Comparison of ENCODE assay signal across 25 cellular contexts in the genomic region with DNA sequence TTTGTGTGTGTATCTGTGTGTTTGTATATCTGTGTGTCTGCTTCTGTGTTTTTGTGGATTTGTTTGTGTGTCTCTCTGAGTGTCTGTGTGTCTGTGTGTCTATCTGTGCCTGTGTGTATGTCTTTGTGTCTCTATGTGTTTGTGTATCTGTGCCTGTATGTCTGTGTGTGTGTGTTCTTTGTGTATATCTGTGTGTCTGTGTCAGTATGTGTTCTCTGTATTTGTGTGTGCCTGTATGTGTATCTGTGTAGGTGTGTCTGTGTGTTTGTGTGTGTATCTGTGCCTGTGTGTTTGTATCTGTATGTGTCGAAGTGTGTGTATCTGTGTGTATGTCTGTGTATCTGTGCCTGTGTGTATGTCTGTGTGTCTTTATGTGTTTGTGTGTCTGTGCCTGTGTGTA.
"Had no signal": no experiment of that assay in that cellular context is flagged by ENCODE, and none has a peak within 500 bp of the region (broad histone marks: within the 10 kb centered on the region; RNA-seq: fewer than 3 reads in every experiment).

No MANE protein-coding gene starts in this region.

- DNase-seq: colonic mucosa; cortex of kidney; effector CD8-positive, alpha-beta T cell; effector memory CD8-positive, alpha-beta T cell; erythroblast; esophagus squamous epithelium; foreskin fibroblast; foreskin melanocyte; gastrocnemius medialis; glutamatergic neuron; head of caudate nucleus; heart right ventricle; hippocampal formation; left cardiac atrium; left lung; left ventricle myocardium superior; lower lobe of right lung; mesenchymal stem cell; mucosa of descending colon; naive B cell had no signal

- ATAC-seq: effector memory CD8-positive, alpha-beta T cell; esophagus mucosa; gastrocnemius medialis; heart right ventricle; left cardiac atrium; left lung; left ventricle myocardium superior; lower lobe of right lung; mucosa of descending colon had no signal

- H3K9me3 ChIP-seq: colonic mucosa had no signal

- H3K36me3 ChIP-seq: colonic mucosa, esophagus squamous epithelium, gastrocnemius medialis, heart right ventricle, left lung, lower lobe of right lung had no signal

- H3K27me3 ChIP-seq: colonic mucosa, esophagus squamous epithelium, gastrocnemius medialis, left lung had no signal

- FAIRE-seq: endometrium, islet of Langerhans, keratinocyte had no signal

- H3K4me3 ChIP-seq: colonic mucosa, esophagus squamous epithelium, gastrocnemius medialis, heart right ventricle, left lung, lower lobe of right lung, mucosa of descending colon had no signal

- H3K4me1 ChIP-seq: colonic mucosa, esophagus squamous epithelium, gastrocnemius medialis, lower lobe of right lung had no signal

- H3K27ac ChIP-seq: colonic mucosa, epithelial cell of prostate, esophagus squamous epithelium, gastrocnemius medialis, heart right ventricle, left lung, lower lobe of right lung had no signal
